Comparison of ENCODE assay signal across 1 cellular context in genomic region chr17:7626956-7627249, GRCh38.
TF ChIP-seq lines count a peak whose summit lies in the region.

No MANE protein-coding gene starts in this region.

TF ChIP-seq in HCT116, 20 proteins besides CTCF, POLR2A, EP300 and RAD21 (continued from another document):
- TF ChIP-seq REST (IDR thresholded peaks at IDR 0.05; ENCODE audit: low read depth) (no peak), EZH2phosphoT487 (IDR thresholded peaks at IDR 0.05; ENCODE audit: borderline replicate concordance) (no peak), YY1 (IDR thresholded peaks at IDR 0.05; ENCODE audit: extremely low read depth, insufficient replicate concordance, low read depth, low read length) (no peak), TCF7L2 (IDR thresholded peaks at IDR 0.05; ENCODE audit: borderline replicate concordance, extremely low read depth, insufficient read depth, insufficient read length) (no peak), SP1 (IDR thresholded peaks at IDR 0.05; ENCODE audit: low read depth) (no peak), CEBPB (IDR thresholded peaks at IDR 0.05; ENCODE audit: low read depth) (no peak), ELF1 (IDR thresholded peaks at IDR 0.05; ENCODE audit: borderline replicate concordance, low read depth) (no peak), SRF (IDR thresholded peaks at IDR 0.05; ENCODE audit: low read depth) (no peak), ZNF274 (IDR thresholded peaks at IDR 0.05; ENCODE audit: low read depth, low read length) (no peak), JUND (IDR thresholded peaks at IDR 0.05) (no peak), POLR2AphosphoS5 (IDR thresholded peaks at IDR 0.05; ENCODE audit: low read depth, low read length) (no peak), ZBTB33 (IDR thresholded peaks at IDR 0.05; ENCODE audit: extremely low read depth, insufficient replicate concordance, low read length) (no peak)
